In genomic region chr2:240707791-240708190, GRCh38 we compare ENCODE assay signal across 22 cellular contexts. TPM values are rescaled to one million over a fixed set of nuclear protein-coding genes. Genes with fewer than 3 reads are reported as not detected.
"Had no signal": no experiment of that assay in that cellular context is flagged by ENCODE, and none has a peak within 500 bp of the region (broad histone marks: within the 10 kb centered on the region; RNA-seq: fewer than 3 reads in every experiment).

No MANE protein-coding gene starts in this region.

- H3K27me3 ChIP-seq: MG63 had no signal

- H3K4me3 ChIP-seq: MG63, SJCRH30 had no signal

- FAIRE-seq: HTR-8/SVneo, RCC 7860 had no signal

- H3K9me3 ChIP-seq: MG63, SJCRH30 had no signal

- H3K4me1 ChIP-seq: SJCRH30 had no signal

- H3K36me3 ChIP-seq: MG63, SJCRH30 had no signal

- DNase-seq: Karpas-422, KG1, MG63, NCI-H1092, NCI-H1105 treated with DMSO at 0.1 percent for 48 hours, NCI-H1417 treated with DMSO at 0.1 percent for 48 hours, NCI-H146, NCI-H1694 treated with DMSO at 0.1 percent for 48 hours, NCI-H1930, NCI-H2081, NCI-H2107, NCI-H2171 treated with DMSO at 0.1 percent for 48 hours, NCI-H524, NCI-H526 treated with DMSO at 0.1 percent for 48 hours, NCI-H774, RPMI8226, SHP77 treated with DMSO at 0.1 percent for 48 hours, SJCRH30 had no signal

- H3K27ac ChIP-seq: HL-60, SJCRH30 had no signal

RNA-seq across cellular contexts. Expression of gene AQP12A, which starts 16.1 kb away (rescaled TPM):
- total RNA-seq: NCI-H460, SJCRH30 had no signal

RNA-seq across cellular contexts. Expression of gene AQP12B, which starts 25.1 kb away (rescaled TPM):
- total RNA-seq: NCI-H460, SJCRH30 had no signal
